37 cellular contexts compared by ENCODE assay signal in genomic region chr4:71685975-71686374, GRCh38.
"Had no signal": no experiment of that assay in that cellular context is flagged by ENCODE, and none has a peak within 500 bp of the region (broad histone marks: within the 10 kb centered on the region; RNA-seq: fewer than 3 reads in every experiment).

No MANE protein-coding gene starts in this region.

- H3K27ac Mint-ChIP-seq: activated B cell treated with CpG ODN at 0.5 μM for 24 hours; activated CD4-positive, alpha-beta memory T cell treated with anti-CD3 and anti-CD28 coated beads for 36 hours; activated CD4-positive, alpha-beta T cell treated with anti-CD3 and anti-CD28 coated beads, Interleukin-2, amount 10 ng/mL, durations not matched to agents 24 days and 14 days; activated CD8-positive, alpha-beta T cell treated with anti-CD3 and anti-CD28 coated beads for 36 hours; activated naive CD4-positive, alpha-beta T cell treated with anti-CD3 and anti-CD28 coated beads for 36 hours; activated naive CD4-positive, alpha-beta T cell treated with anti-CD3 and anti-CD28 coated beads, Interleukin-2, amount 50 U/mL, for 72 hours; activated naive CD8-positive, alpha-beta T cell treated with anti-CD3 and anti-CD28 coated beads for 36 hours; activated T-cell treated with anti-CD3 and anti-CD28 coated beads, Interleukin-2, amount 50 U/mL, for 72 hours; activated T-helper 1 cell treated with anti-CD3 and anti-CD28 coated beads, Interleukin-12 subunit alpha, Interleukin-12 subunit beta, Interleukin-2, Interleukin-4 antibody, amounts not matched to agents 30 ng/mL and 10 ng/mL and 1 ng/mL, durations not matched to agents 14 hours and 24 hours and 36 hours; activated T-helper 17 cell treated with anti-CD3 and anti-CD28 coated beads, Interleukin-2, amount 50 U/mL, for 72 hours; brain; T-helper 1 cell treated with Interleukin-12 subunit alpha and Interleukin-12 subunit beta and Interleukin-4 antibody, amounts not matched to agents 30 μg/mL and 1 μg/mL, for 36 hours; T-helper 2 cell treated with Interferon-gamma antibody and Interleukin-4, amounts not matched to agents 5 μg/mL and 100 μg/mL, for 36 hours had no signal

- H3K36me3 ChIP-seq: adrenal gland, cardiac muscle cell had no signal

- ATAC-seq: activated CD8-positive, alpha-beta T cell treated with anti-CD3 and anti-CD28 coated beads for 36 hours; activated naive CD4-positive, alpha-beta T cell treated with anti-CD3 and anti-CD28 coated beads, Interleukin-2, amount 50 U/mL, for 72 hours; activated T-cell treated with anti-CD3 and anti-CD28 coated beads, Interleukin-2, amount 50 U/mL, for 4 hours; activated T-cell treated with anti-CD3 and anti-CD28 coated beads, Interleukin-2, amount 50 U/mL, for 72 hours; activated T-helper 17 cell treated with anti-CD3 and anti-CD28 coated beads, Interleukin-2, amount 50 U/mL, for 72 hours had no signal

- DNase-seq: activated B cell treated with CpG ODN at 0.5 μM for 24 hours; activated CD4-positive, alpha-beta memory T cell treated with anti-CD3 and anti-CD28 coated beads for 36 hours; activated CD4-positive, alpha-beta T cell treated with anti-CD3 and anti-CD28 coated beads for 4 hours; activated CD4-positive, alpha-beta T cell treated with anti-CD3 and anti-CD28 coated beads, Interleukin-2, amount 10 ng/mL, durations not matched to agents 24 days and 14 days; activated CD4-positive, alpha-beta T cell treated with anti-CD3 and anti-CD28 coated beads, Interleukin-2, amount 50 U/mL, for 1 hour; activated CD4-positive, alpha-beta T cell treated with anti-CD3 and anti-CD28 coated beads, Interleukin-2, amount 50 U/mL, for 4 hours; activated CD4-positive, CD25-positive, alpha-beta regulatory T cell treated with anti-CD3 and anti-CD28 coated beads, Interleukin-2, amount 50 U/mL, for 72 hours; activated CD8-positive, alpha-beta memory T cell treated with anti-CD3 and anti-CD28 coated beads, Interleukin-2, amount 50 U/mL, for 4 hours; activated CD8-positive, alpha-beta T cell treated with anti-CD3 and anti-CD28 coated beads for 36 hours; activated effector memory CD4-positive, alpha-beta T cell treated with anti-CD3 and anti-CD28 coated beads, Interleukin-2, amount 50 U/mL, for 16 hours; activated gamma-delta T cell treated with Interleukin-2 at 50 U/mL for 16 hours; activated naive CD4-positive, alpha-beta T cell; activated naive CD4-positive, alpha-beta T cell treated with anti-CD3 and anti-CD28 coated beads for 36 hours; activated naive CD4-positive, alpha-beta T cell treated with anti-CD3 and anti-CD28 coated beads, Interleukin-2, amount 50 U/mL, for 16 hours; activated naive CD8-positive, alpha-beta T cell treated with anti-CD3 and anti-CD28 coated beads for 36 hours; activated T-cell treated with anti-CD3 and anti-CD28 coated beads for 4 hours; activated T-cell treated with anti-CD3 and anti-CD28 coated beads, Interleukin-2, amount 50 U/mL, for 1 hour; activated T-cell treated with anti-CD3 and anti-CD28 coated beads, Interleukin-2, amount 50 U/mL, for 4 hours; activated T-cell treated with anti-CD3 and anti-CD28 coated beads, Interleukin-2, amount 50 U/mL, for 72 hours; adrenal gland; amniotic stem cell; aorta; caudate nucleus; cerebellar nuclear complex; T-helper 2 cell; T-helper 9 cell had no signal

- H3K4me3 ChIP-seq: adrenal gland, cardiac muscle cell had no signal

- H3K27me3 ChIP-seq: adrenal gland, cardiac muscle cell had no signal

- H3K4me1 Mint-ChIP-seq: activated B cell treated with CpG ODN at 0.5 μM for 24 hours; activated CD4-positive, alpha-beta T cell treated with anti-CD3 and anti-CD28 coated beads, Interleukin-2, amount 10 ng/mL, durations not matched to agents 24 days and 14 days; activated naive CD8-positive, alpha-beta T cell treated with anti-CD3 and anti-CD28 coated beads for 36 hours; activated T-helper 17 cell treated with anti-CD3 and anti-CD28 coated beads, Interleukin-2, amount 50 U/mL, for 72 hours; brain; central memory CD8-positive, alpha-beta T cell had no signal

- H3K4me1 ChIP-seq: adrenal gland had no signal

- H3K36me3 Mint-ChIP-seq: activated CD4-positive, alpha-beta memory T cell treated with anti-CD3 and anti-CD28 coated beads for 36 hours; activated naive CD4-positive, alpha-beta T cell treated with anti-CD3 and anti-CD28 coated beads, Interleukin-2, amount 50 U/mL, for 72 hours; activated naive CD8-positive, alpha-beta T cell treated with anti-CD3 and anti-CD28 coated beads for 36 hours; brain had no signal

- H3K9me3 Mint-ChIP-seq: activated B cell treated with CpG ODN at 0.5 μM for 24 hours; activated CD4-positive, alpha-beta memory T cell treated with anti-CD3 and anti-CD28 coated beads for 36 hours; activated CD4-positive, alpha-beta T cell treated with anti-CD3 and anti-CD28 coated beads, Interleukin-2, amount 10 ng/mL, durations not matched to agents 24 days and 14 days; activated CD8-positive, alpha-beta T cell treated with anti-CD3 and anti-CD28 coated beads for 36 hours; activated naive CD4-positive, alpha-beta T cell treated with anti-CD3 and anti-CD28 coated beads for 36 hours; activated naive CD4-positive, alpha-beta T cell treated with anti-CD3 and anti-CD28 coated beads, Interleukin-2, amount 50 U/mL, for 72 hours; activated naive CD8-positive, alpha-beta T cell treated with anti-CD3 and anti-CD28 coated beads for 36 hours; activated T-cell treated with anti-CD3 and anti-CD28 coated beads, Interleukin-2, amount 50 U/mL, for 4 hours; activated T-cell treated with anti-CD3 and anti-CD28 coated beads, Interleukin-2, amount 50 U/mL, for 72 hours; activated T-helper 1 cell treated with anti-CD3 and anti-CD28 coated beads, Interleukin-12 subunit alpha, Interleukin-12 subunit beta, Interleukin-2, Interleukin-4 antibody, amounts not matched to agents 30 ng/mL and 10 ng/mL and 1 ng/mL, durations not matched to agents 14 hours and 24 hours and 36 hours; activated T-helper 17 cell treated with anti-CD3 and anti-CD28 coated beads, Interleukin-2, amount 50 U/mL, for 72 hours; brain; central memory CD8-positive, alpha-beta T cell; T-helper 1 cell treated with Interleukin-12 subunit alpha and Interleukin-12 subunit beta and Interleukin-4 antibody, amounts not matched to agents 30 μg/mL and 1 μg/mL, for 36 hours; T-helper 2 cell treated with Interferon-gamma antibody and Interleukin-4, amounts not matched to agents 5 μg/mL and 100 μg/mL, for 36 hours had no signal

- H3K27ac ChIP-seq: adrenal gland, cardiac muscle cell, VCaP had no signal

- H3K27me3 Mint-ChIP-seq: activated CD4-positive, alpha-beta T cell treated with anti-CD3 and anti-CD28 coated beads, Interleukin-2, amount 10 ng/mL, durations not matched to agents 24 days and 14 days had no signal

- H3K4me3 Mint-ChIP-seq: activated B cell treated with CpG ODN at 0.5 μM for 24 hours; activated CD4-positive, alpha-beta memory T cell treated with anti-CD3 and anti-CD28 coated beads for 36 hours; activated CD4-positive, alpha-beta T cell treated with anti-CD3 and anti-CD28 coated beads, Interleukin-2, amount 10 ng/mL, durations not matched to agents 24 days and 14 days; activated CD8-positive, alpha-beta T cell treated with anti-CD3 and anti-CD28 coated beads for 36 hours; activated naive CD4-positive, alpha-beta T cell treated with anti-CD3 and anti-CD28 coated beads for 36 hours; activated naive CD8-positive, alpha-beta T cell treated with anti-CD3 and anti-CD28 coated beads for 36 hours; activated T-cell treated with anti-CD3 and anti-CD28 coated beads, Interleukin-2, amount 50 U/mL, for 4 hours; activated T-cell treated with anti-CD3 and anti-CD28 coated beads, Interleukin-2, amount 50 U/mL, for 72 hours; activated T-helper 1 cell treated with anti-CD3 and anti-CD28 coated beads, Interleukin-12 subunit alpha, Interleukin-12 subunit beta, Interleukin-2, Interleukin-4 antibody, amounts not matched to agents 30 ng/mL and 10 ng/mL and 1 ng/mL, durations not matched to agents 14 hours and 24 hours and 36 hours; activated T-helper 17 cell treated with anti-CD3 and anti-CD28 coated beads, Interleukin-2, amount 50 U/mL, for 72 hours; central memory CD8-positive, alpha-beta T cell; T-helper 1 cell treated with Interleukin-12 subunit alpha and Interleukin-12 subunit beta and Interleukin-4 antibody, amounts not matched to agents 30 μg/mL and 1 μg/mL, for 36 hours; T-helper 2 cell treated with Interferon-gamma antibody and Interleukin-4, amounts not matched to agents 5 μg/mL and 100 μg/mL, for 36 hours had no signal

- FAIRE-seq: bronchial epithelial cell, TTC549 had no signal
